In the genomic region with DNA sequence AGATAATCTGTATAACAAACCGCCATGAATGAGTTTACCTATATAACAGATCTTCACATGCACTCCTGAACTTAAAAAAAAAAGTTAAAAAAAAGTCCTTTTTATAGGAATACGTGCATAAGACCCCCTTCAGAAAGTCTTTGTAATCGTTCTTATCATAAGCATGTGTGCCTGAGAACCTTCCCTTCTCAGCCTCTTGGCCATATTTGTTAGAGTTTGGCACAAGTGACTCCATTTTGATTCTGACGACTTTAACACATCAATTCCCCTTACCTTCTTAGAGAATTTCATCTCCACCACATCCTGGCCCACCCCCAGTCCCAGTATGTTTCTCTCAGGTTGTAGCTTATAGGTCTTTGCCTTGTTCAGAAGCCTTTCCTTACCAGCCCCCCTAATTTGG, we compare ENCODE assay signal across 2 cellular contexts.
TF ChIP-seq lines count a peak whose summit lies in the region.

No MANE protein-coding gene starts in this region.

TF ChIP-seq in GM23338, 12 proteins besides CTCF, POLR2A, EP300 and RAD21:
- no peak for TF ChIP-seq POLR2AphosphoS5 (IDR thresholded peaks at IDR 0.05; ENCODE audit: low read depth)
- TF ChIP-seq, protein P1, sequence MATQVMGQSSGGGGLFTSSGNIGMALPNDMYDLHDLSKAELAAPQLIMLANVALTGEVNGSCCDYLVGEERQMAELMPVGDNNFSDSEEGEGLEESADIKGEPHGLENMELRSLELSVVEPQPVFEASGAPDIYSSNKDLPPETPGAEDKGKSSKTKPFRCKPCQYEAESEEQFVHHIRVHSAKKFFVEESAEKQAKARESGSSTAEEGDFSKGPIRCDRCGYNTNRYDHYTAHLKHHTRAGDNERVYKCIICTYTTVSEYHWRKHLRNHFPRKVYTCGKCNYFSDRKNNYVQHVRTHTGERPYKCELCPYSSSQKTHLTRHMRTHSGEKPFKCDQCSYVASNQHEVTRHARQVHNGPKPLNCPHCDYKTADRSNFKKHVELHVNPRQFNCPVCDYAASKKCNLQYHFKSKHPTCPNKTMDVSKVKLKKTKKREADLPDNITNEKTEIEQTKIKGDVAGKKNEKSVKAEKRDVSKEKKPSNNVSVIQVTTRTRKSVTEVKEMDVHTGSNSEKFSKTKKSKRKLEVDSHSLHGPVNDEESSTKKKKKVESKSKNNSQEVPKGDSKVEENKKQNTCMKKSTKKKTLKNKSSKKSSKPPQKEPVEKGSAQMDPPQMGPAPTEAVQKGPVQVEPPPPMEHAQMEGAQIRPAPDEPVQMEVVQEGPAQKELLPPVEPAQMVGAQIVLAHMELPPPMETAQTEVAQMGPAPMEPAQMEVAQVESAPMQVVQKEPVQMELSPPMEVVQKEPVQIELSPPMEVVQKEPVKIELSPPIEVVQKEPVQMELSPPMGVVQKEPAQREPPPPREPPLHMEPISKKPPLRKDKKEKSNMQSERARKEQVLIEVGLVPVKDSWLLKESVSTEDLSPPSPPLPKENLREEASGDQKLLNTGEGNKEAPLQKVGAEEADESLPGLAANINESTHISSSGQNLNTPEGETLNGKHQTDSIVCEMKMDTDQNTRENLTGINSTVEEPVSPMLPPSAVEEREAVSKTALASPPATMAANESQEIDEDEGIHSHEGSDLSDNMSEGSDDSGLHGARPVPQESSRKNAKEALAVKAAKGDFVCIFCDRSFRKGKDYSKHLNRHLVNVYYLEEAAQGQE (IDR thresholded peaks at IDR 0.05; ENCODE audit: unreplicated experiment), result no peak
- no peak for TF ChIP-seq ETS1 (IDR thresholded peaks at IDR 0.05)
- TF ChIP-seq EZH2phosphoT487 (IDR thresholded peaks at IDR 0.05; ENCODE audit: unreplicated experiment), result no peak
- no peak for TF ChIP-seq STAT1 (IDR thresholded peaks at IDR 0.05; ENCODE audit: unreplicated experiment)
- peak; percentile 15; the same call in 1 of the 2 replicates for TF ChIP-seq ZNF331 (CRISPR knock-in tag; IDR thresholded peaks at IDR 0.05; ENCODE audit: low read depth)

TF ChIP-seq in K562, 482 proteins besides CTCF, POLR2A, EP300 and RAD21 (continues in another document):
- TF ChIP-seq NR4A1 (CRISPR knock-in tag; IDR thresholded peaks at IDR 0.05) (no peak), NR4A1 (tag; IDR thresholded peaks at IDR 0.05) (peak; percentile 88), MCM7 (IDR thresholded peaks at IDR 0.05) (no peak), ZNF740 (CRISPR knock-in tag; IDR thresholded peaks at IDR 0.05) (no peak), ZNF740 (tag; IDR thresholded peaks at IDR 0.05) (peak in 1 of 2 experiments; percentile 73; a peak in 1 of 4 replicates), DDX20 (tag; IDR thresholded peaks at IDR 0.05; ENCODE audit: low read depth) (0 out of 2 replicates have a peak, but pooled peaks have one; percentile 37), SRSF9 (IDR thresholded peaks at IDR 0.05; ENCODE audit: borderline replicate concordance, low read depth, low read length) (no peak), ZNF354B (CRISPR knock-in tag; IDR thresholded peaks at IDR 0.05) (peak; percentile 47; the same call in 1 of the 2 replicates), NFXL1 (CRISPR knock-in tag; IDR thresholded peaks at IDR 0.05) (no peak), POLR2H (tag; IDR thresholded peaks at IDR 0.05; ENCODE audit: low read depth) (no peak), RB1 (IDR thresholded peaks at IDR 0.05; ENCODE audit: low read depth) (no peak), PTTG1 (tag; IDR thresholded peaks at IDR 0.05; ENCODE audit: low read depth) (peak; percentile 74; the same call in 1 of the 2 replicates), ZNF583 (CRISPR knock-in tag; IDR thresholded peaks at IDR 0.05) (peak; percentile 73; the same call in 1 of the 2 replicates), ID3 (CRISPR knock-in tag; IDR thresholded peaks at IDR 0.05) (no peak), ID3 (tag; IDR thresholded peaks at IDR 0.05) (peak; percentile 63; the same call in 1 of the 2 replicates), ATF1 (CRISPR knock-in tag; IDR thresholded peaks at IDR 0.05) (no peak), ATF1 (tag; IDR thresholded peaks at IDR 0.05) (no peak), ZNF407 (IDR thresholded peaks at IDR 0.05; ENCODE audit: low read depth) (no peak), PTRF (tag; IDR thresholded peaks at IDR 0.05) (peak; percentile 57; the same call in 1 of the 2 replicates), GTF2A2 (tag; IDR thresholded peaks at IDR 0.05) (0 out of 2 replicates have a peak, but pooled peaks have one; percentile 51), ZNF395 (CRISPR knock-in tag; IDR thresholded peaks at IDR 0.05) (0 out of 2 replicates have a peak, but pooled peaks have one; percentile 22), KLF13 (tag; IDR thresholded peaks at IDR 0.05; ENCODE audit: borderline replicate concordance, low read depth) (peak; percentile 29; the same call in 1 of the 2 replicates), TEAD1 (CRISPR knock-in tag; IDR thresholded peaks at IDR 0.05) (peak in 1 of 2 experiments; percentile 51; a peak in 1 of 4 replicates), ZNF592 (IDR thresholded peaks at IDR 0.05) (peak; percentile 76), DMBX1 (CRISPR knock-in tag; IDR thresholded peaks at IDR 0.05; ENCODE audit: borderline replicate concordance) (peak; percentile 43; the same call in 1 of the 2 replicates)
- TF ChIP-seq, protein P2, sequence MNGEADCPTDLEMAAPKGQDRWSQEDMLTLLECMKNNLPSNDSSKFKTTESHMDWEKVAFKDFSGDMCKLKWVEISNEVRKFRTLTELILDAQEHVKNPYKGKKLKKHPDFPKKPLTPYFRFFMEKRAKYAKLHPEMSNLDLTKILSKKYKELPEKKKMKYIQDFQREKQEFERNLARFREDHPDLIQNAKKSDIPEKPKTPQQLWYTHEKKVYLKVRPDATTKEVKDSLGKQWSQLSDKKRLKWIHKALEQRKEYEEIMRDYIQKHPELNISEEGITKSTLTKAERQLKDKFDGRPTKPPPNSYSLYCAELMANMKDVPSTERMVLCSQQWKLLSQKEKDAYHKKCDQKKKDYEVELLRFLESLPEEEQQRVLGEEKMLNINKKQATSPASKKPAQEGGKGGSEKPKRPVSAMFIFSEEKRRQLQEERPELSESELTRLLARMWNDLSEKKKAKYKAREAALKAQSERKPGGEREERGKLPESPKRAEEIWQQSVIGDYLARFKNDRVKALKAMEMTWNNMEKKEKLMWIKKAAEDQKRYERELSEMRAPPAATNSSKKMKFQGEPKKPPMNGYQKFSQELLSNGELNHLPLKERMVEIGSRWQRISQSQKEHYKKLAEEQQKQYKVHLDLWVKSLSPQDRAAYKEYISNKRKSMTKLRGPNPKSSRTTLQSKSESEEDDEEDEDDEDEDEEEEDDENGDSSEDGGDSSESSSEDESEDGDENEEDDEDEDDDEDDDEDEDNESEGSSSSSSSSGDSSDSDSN (IDR thresholded peaks at IDR 0.05; ENCODE audit: borderline replicate concordance in 1 of 2, low read depth in 2 of 2, low read length in 2 of 2), result no peak
- TF ChIP-seq, protein P3, sequence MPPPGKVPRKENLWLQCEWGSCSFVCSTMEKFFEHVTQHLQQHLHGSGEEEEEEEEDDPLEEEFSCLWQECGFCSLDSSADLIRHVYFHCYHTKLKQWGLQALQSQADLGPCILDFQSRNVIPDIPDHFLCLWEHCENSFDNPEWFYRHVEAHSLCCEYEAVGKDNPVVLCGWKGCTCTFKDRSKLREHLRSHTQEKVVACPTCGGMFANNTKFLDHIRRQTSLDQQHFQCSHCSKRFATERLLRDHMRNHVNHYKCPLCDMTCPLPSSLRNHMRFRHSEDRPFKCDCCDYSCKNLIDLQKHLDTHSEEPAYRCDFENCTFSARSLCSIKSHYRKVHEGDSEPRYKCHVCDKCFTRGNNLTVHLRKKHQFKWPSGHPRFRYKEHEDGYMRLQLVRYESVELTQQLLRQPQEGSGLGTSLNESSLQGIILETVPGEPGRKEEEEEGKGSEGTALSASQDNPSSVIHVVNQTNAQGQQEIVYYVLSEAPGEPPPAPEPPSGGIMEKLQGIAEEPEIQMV (tag; conservative IDR thresholded peaks at IDR 0.05; ENCODE audit: low read depth), result 0 out of 2 replicates have a peak, but pooled peaks have one; percentile 15
